Comparison of ENCODE assay signal across 11 cellular contexts in genomic region chr15:52463638-52464037, GRCh38.
DNase-seq lines count a peak whose midpoint lies in the region; ATAC-seq and TF ChIP-seq lines count a peak whose summit lies in the region.
"Had no signal": no experiment of that assay in that cellular context is flagged by ENCODE, and none has a peak within 500 bp of the region (broad histone marks: within the 10 kb centered on the region; RNA-seq: fewer than 3 reads in every experiment).

No MANE protein-coding gene starts in this region.

- H3K27me3 Mint-ChIP-seq in activated T-cell treated with anti-CD3 and anti-CD28 coated beads, Interleukin-2, amount 50 U/mL, for 24 hours, result no peaks in the 10 kb centered on the region
- no peaks in the 10 kb centered on the region for H3K27me3 Mint-ChIP-seq in activated T-cell treated with anti-CD3 and anti-CD28 coated beads, Interleukin-2, amount 50 U/mL, for 4 hours (ENCODE audit: low read depth)
- H3K27me3 Mint-ChIP-seq in effector memory CD8-positive, alpha-beta T cell, result no peaks in the 10 kb centered on the region

- H3K9ac ChIP-seq in OCI-LY1 (ENCODE audit: low read length), result no peak overlapping the region

- peak; percentile 50; the same call in 1 of the 2 replicates for TF ChIP-seq CTCF in OCI-LY1 (IDR thresholded peaks at IDR 0.05; ENCODE audit: low read length)

- no peaks in the 10 kb centered on the region for H3F3A ChIP-seq in OCI-LY1 (ENCODE audit: insufficient read depth, low read length)

- ATAC-seq in activated T-cell treated with anti-CD3 and anti-CD28 coated beads, Interleukin-2, amount 50 U/mL, for 4 hours, result no peak
- peak; percentile 23 for ATAC-seq in effector memory CD8-positive, alpha-beta T cell (replicated peaks)
- ATAC-seq in HG03354 (IDR thresholded peaks at IDR 0.05; ENCODE audit: poor library complexity, severe bottlenecking, unreplicated experiment), result no peak

- no peak overlapping the region for H2AFZ ChIP-seq in OCI-LY1 (ENCODE audit: low read length)

- H3K27ac Mint-ChIP-seq in activated T-cell treated with anti-CD3 and anti-CD28 coated beads, Interleukin-2, amount 50 U/mL, for 24 hours, result peak overlapping the region; percentile 93
- H3K27ac Mint-ChIP-seq in effector memory CD8-positive, alpha-beta T cell, result peak overlapping the region; percentile 93 to 97
- H3K27ac Mint-ChIP-seq: mesothelial cell of epicardium had no signal

- no peak overlapping the region for H3K4me3 Mint-ChIP-seq in activated T-cell treated with anti-CD3 and anti-CD28 coated beads, Interleukin-2, amount 50 U/mL, for 24 hours
- H3K4me3 Mint-ChIP-seq in activated T-cell treated with anti-CD3 and anti-CD28 coated beads, Interleukin-2, amount 50 U/mL, for 4 hours, result no peak overlapping the region
- H3K4me3 Mint-ChIP-seq in effector memory CD8-positive, alpha-beta T cell, result peak overlapping the region; percentile 73 to 83
- H3K4me3 Mint-ChIP-seq: mesothelial cell of epicardium had no signal

- H3K27me3 ChIP-seq in OCI-LY1 (ENCODE audit: insufficient read depth, low read length) (no peaks in the 10 kb centered on the region), SJCRH30 (no peaks in the 10 kb centered on the region)

- H3K4me1 Mint-ChIP-seq in activated T-cell treated with anti-CD3 and anti-CD28 coated beads, Interleukin-2, amount 50 U/mL, for 24 hours (ENCODE audit: low read depth), result peaks cover 43% of the 10 kb centered on the region
- H3K4me1 Mint-ChIP-seq in activated T-cell treated with anti-CD3 and anti-CD28 coated beads, Interleukin-2, amount 50 U/mL, for 4 hours (ENCODE audit: low read depth), result peaks cover 41% of the 10 kb centered on the region
- peaks cover 29 to 39% of the 10 kb centered on the region in 2 donors for H3K4me1 Mint-ChIP-seq in effector memory CD8-positive, alpha-beta T cell (ENCODE audit: low read depth in 2 of 2)

- DNase-seq in activated T-cell treated with anti-CD3 and anti-CD28 coated beads, Interleukin-2, amount 50 U/mL, for 24 hours, result no peak
- no peak for DNase-seq in activated T-cell treated with anti-CD3 and anti-CD28 coated beads, Interleukin-2, amount 50 U/mL, for 4 hours
- DNase-seq in effector memory CD8-positive, alpha-beta T cell, result no peak
- peak; percentile 33 for DNase-seq in renal cortical epithelial cell (ENCODE audit: low read depth)
- no peak for DNase-seq in iPS-NIHi7 (ENCODE audit: extremely low spot score)
- DNase-seq in SJCRH30, result no peak
- DNase-seq: effector CD8-positive, alpha-beta T cell; NCI-H345 had no signal

- no peaks in the 10 kb centered on the region for H4K20me1 ChIP-seq in OCI-LY1 (ENCODE audit: insufficient read depth, low read length)

- H3K36me3 ChIP-seq in OCI-LY1 (ENCODE audit: insufficient read depth, low read length) (no peaks in the 10 kb centered on the region), SJCRH30 (no peaks in the 10 kb centered on the region)

- H3K4me2 ChIP-seq in OCI-LY1 (ENCODE audit: low read length), result no peak overlapping the region

- H3K79me2 ChIP-seq in OCI-LY1 (ENCODE audit: insufficient read depth, low read length), result peaks cover 19% of the 10 kb centered on the region

- H3K9me3 ChIP-seq in OCI-LY1 (ENCODE audit: low read length) (no peaks in the 10 kb centered on the region), SJCRH30 (replicated peaks) (no peaks in the 10 kb centered on the region)

- H3K9me3 Mint-ChIP-seq in activated T-cell treated with anti-CD3 and anti-CD28 coated beads, Interleukin-2, amount 50 U/mL, for 24 hours, result peaks cover 12% of the 10 kb centered on the region
- peaks cover 12% of the 10 kb centered on the region for H3K9me3 Mint-ChIP-seq in activated T-cell treated with anti-CD3 and anti-CD28 coated beads, Interleukin-2, amount 50 U/mL, for 4 hours
- peaks cover 0 to 2% of the 10 kb centered on the region in 2 donors for H3K9me3 Mint-ChIP-seq in effector memory CD8-positive, alpha-beta T cell

- H3K27ac ChIP-seq in OCI-LY1 (ENCODE audit: low read depth, low read length, poor library complexity, severe bottlenecking) (peak overlapping the region; percentile 77), SJCRH30 (no peak overlapping the region)

- peaks cover 14% of the 10 kb centered on the region for H3K36me3 Mint-ChIP-seq in activated T-cell treated with anti-CD3 and anti-CD28 coated beads, Interleukin-2, amount 50 U/mL, for 24 hours (ENCODE audit: low read depth)
- peaks cover 13% of the 10 kb centered on the region for H3K36me3 Mint-ChIP-seq in activated T-cell treated with anti-CD3 and anti-CD28 coated beads, Interleukin-2, amount 50 U/mL, for 4 hours (ENCODE audit: insufficient read depth)
- H3K36me3 Mint-ChIP-seq in effector memory CD8-positive, alpha-beta T cell (ENCODE audit: insufficient read depth), result peaks cover 3% of the 10 kb centered on the region

- H3K9me2 ChIP-seq in OCI-LY1 (ENCODE audit: low read depth, low read length), result no peaks in the 10 kb centered on the region

- H3K4me1 ChIP-seq in OCI-LY1 (ENCODE audit: insufficient read depth, low read length, severe bottlenecking), result peaks cover 45% of the 10 kb centered on the region
- no peaks in the 10 kb centered on the region for H3K4me1 ChIP-seq in SJCRH30

- H3K4me3 ChIP-seq in OCI-LY1 (ENCODE audit: low read depth, low read length, poor library complexity, severe bottlenecking), result no peak overlapping the region
- H3K4me3 ChIP-seq in SJCRH30, result no peak overlapping the region

Comparison
In these comparisons a context has a peak if more than half of its experiments do, and no peak if none do; other contexts are left out.
1. H3K4me3 Mint-ChIP-seq: peak in effector memory CD8-positive, alpha-beta T cell (2 of 2); none in activated T-cell treated with anti-CD3 and anti-CD28 coated beads, Interleukin-2, amount 50 U/mL, for 24 hours (single experiment) and activated T-cell treated with anti-CD3 and anti-CD28 coated beads, Interleukin-2, amount 50 U/mL, for 4 hours (single experiment).